19 cellular contexts compared by ENCODE assay signal in genomic region chr3:123805504-123805903, GRCh38.
DNase-seq lines count a peak whose midpoint lies in the region; ATAC-seq and TF ChIP-seq lines count a peak whose summit lies in the region.
"Had no signal": no experiment of that assay in that cellular context is flagged by ENCODE, and none has a peak within 500 bp of the region (broad histone marks: within the 10 kb centered on the region; RNA-seq: fewer than 3 reads in every experiment).

No MANE protein-coding gene starts in this region.

- ATAC-seq in left colon (peak; percentile 58), natural killer cell (no peak)
- ATAC-seq: A549 had no signal

- H3K4me2 ChIP-seq in Karpas-422 (ENCODE audit: low read depth, low read length, poor library complexity, severe bottlenecking), result no peak overlapping the region
- H3K4me2 ChIP-seq: A549 had no signal

- H3K27me3 Mint-ChIP-seq in natural killer cell (ENCODE audit: low read depth in 2 of 2), result no peaks in the 10 kb centered on the region
- H3K27me3 Mint-ChIP-seq in T-helper 2 cell treated with Interferon-gamma antibody and Interleukin-4, amounts not matched to agents 5 μg/mL and 100 μg/mL, for 36 hours (ENCODE audit: low read depth), result no peaks in the 10 kb centered on the region

- no peak overlapping the region for H3K27ac ChIP-seq in Karpas-422 (ENCODE audit: low read length)

- no peaks in the 10 kb centered on the region for H3K79me2 ChIP-seq in Karpas-422 (ENCODE audit: low read length)

- no peaks in the 10 kb centered on the region for H3K36me3 ChIP-seq in Karpas-422 (ENCODE audit: insufficient read depth, low read length)
- H3K36me3 ChIP-seq: BE2C had no signal

- no peaks in the 10 kb centered on the region for H3K9me3 ChIP-seq in Karpas-422 (ENCODE audit: low read length)
- H3K9me3 ChIP-seq: A549, BE2C had no signal

- no peak for TF ChIP-seq CTCF in natural killer cell (IDR thresholded peaks at IDR 0.05)

- H3K4me3 Mint-ChIP-seq in natural killer cell, result no peak overlapping the region
- no peak overlapping the region for H3K4me3 Mint-ChIP-seq in T-helper 2 cell treated with Interferon-gamma antibody and Interleukin-4, amounts not matched to agents 5 μg/mL and 100 μg/mL, for 36 hours
- H3K4me3 Mint-ChIP-seq: CD4-positive, CD25-positive, alpha-beta regulatory T cell had no signal

- no peak overlapping the region for H3K9ac ChIP-seq in Karpas-422 (ENCODE audit: low read length)

- H2AFZ ChIP-seq in Karpas-422 (ENCODE audit: low read length), result no peak overlapping the region

- H3K36me3 Mint-ChIP-seq in natural killer cell, result no peaks in the 10 kb centered on the region
- no peaks in the 10 kb centered on the region for H3K36me3 Mint-ChIP-seq in T-helper 2 cell treated with Interferon-gamma antibody and Interleukin-4, amounts not matched to agents 5 μg/mL and 100 μg/mL, for 36 hours (ENCODE audit: low read depth)
- H3K36me3 Mint-ChIP-seq: CD4-positive, CD25-positive, alpha-beta regulatory T cell had no signal

- no peaks in the 10 kb centered on the region for H3K27me3 ChIP-seq in Karpas-422 (ENCODE audit: low read length)
- H3K27me3 ChIP-seq: BE2C had no signal

- H3K9me2 ChIP-seq in Karpas-422 (replicated peaks; ENCODE audit: insufficient read depth, low read length), result no peaks in the 10 kb centered on the region

- intact Hi-C loops in left colon (cut with DNase I, micrococcal nuclease) (no loop called here), natural killer cell (cut with micrococcal nuclease) (no loop called here)

- H4K20me1 ChIP-seq in Karpas-422 (ENCODE audit: insufficient read depth, low read depth, low read length), result no peaks in the 10 kb centered on the region

- H3K4me3 ChIP-seq in Karpas-422 (ENCODE audit: low read length), result no peak overlapping the region
- H3K4me3 ChIP-seq: A549 had no signal

- H3K9me3 Mint-ChIP-seq in natural killer cell, result no peaks in the 10 kb centered on the region
- H3K9me3 Mint-ChIP-seq in T-helper 2 cell treated with Interferon-gamma antibody and Interleukin-4, amounts not matched to agents 5 μg/mL and 100 μg/mL, for 36 hours, result no peaks in the 10 kb centered on the region
- H3K9me3 Mint-ChIP-seq: CD4-positive, CD25-positive, alpha-beta regulatory T cell had no signal

- H3K4me1 Mint-ChIP-seq in natural killer cell, result no peaks in the 10 kb centered on the region
- no peaks in the 10 kb centered on the region for H3K4me1 Mint-ChIP-seq in T-helper 2 cell treated with Interferon-gamma antibody and Interleukin-4, amounts not matched to agents 5 μg/mL and 100 μg/mL, for 36 hours (ENCODE audit: low read depth)

- no peak overlapping the region for H3K27ac Mint-ChIP-seq in natural killer cell
- H3K27ac Mint-ChIP-seq in T-helper 2 cell treated with Interferon-gamma antibody and Interleukin-4, amounts not matched to agents 5 μg/mL and 100 μg/mL, for 36 hours, result no peak overlapping the region
- H3K27ac Mint-ChIP-seq: CD4-positive, CD25-positive, alpha-beta regulatory T cell had no signal

- peak; percentile 43 for DNase-seq in Karpas-422
- DNase-seq in NAMALWA (ENCODE audit: low spot score), result peak; percentile 15
- peak; percentile 47 for DNase-seq in SKM-1 treated with dmso at 0.1 percent for 144 hours (lab: John Stamatoyannopoulos, UW; ENCODE audit: unreplicated experiment)
- peak in 1 of 2 donors; percentile 31 for DNase-seq in left colon
- DNase-seq in CD1c-positive myeloid dendritic cell (ENCODE audit: extremely low spot score), result no peak
- no peak for DNase-seq in natural killer cell
- DNase-seq in NCI-H446 treated with DMSO at 0.1 percent for 48 hours (lab: John Stamatoyannopoulos, UW), result no peak
- no peak for DNase-seq in T-helper 2 cell treated with Interferon-gamma antibody and Interleukin-4, amounts not matched to agents 5 μg/mL and 100 μg/mL, for 36 hours (ENCODE audit: low spot score)
- DNase-seq: KBM-7, NCI-H1092 treated with DMSO at 0.1 percent for 48 hours, NCI-H1436 treated with DMSO at 0.1 percent for 48 hours, NCI-H1930, NCI-H524, NCI-H774, Right ventricle myocardium superior, SW 1271 had no signal

- no peaks in the 10 kb centered on the region for H3K4me1 ChIP-seq in Karpas-422 (ENCODE audit: low read length)

Comparison
In these comparisons a context has a peak if more than half of its experiments do, and no peak if none do; other contexts are left out.
1. DNase-seq: peak in Karpas-422 (single experiment), NAMALWA (single experiment) and SKM-1 treated with dmso at 0.1 percent for 144 hours (single experiment); none in CD1c-positive myeloid dendritic cell (single experiment), natural killer cell (single experiment), NCI-H446 treated with DMSO at 0.1 percent for 48 hours (single experiment) and T-helper 2 cell treated with Interferon-gamma antibody and Interleukin-4, amounts not matched to agents 5 μg/mL and 100 μg/mL, for 36 hours (single experiment).